In genomic region chr10:97673736-97674525, GRCh38 we compare ENCODE assay signal across 10 cellular contexts. TPM values are rescaled to one million over a fixed set of nuclear protein-coding genes. Genes with fewer than 3 reads are reported as not detected.
DNase-seq lines count a peak whose midpoint lies in the region; ATAC-seq and TF ChIP-seq lines count a peak whose summit lies in the region.
"Had no signal": no experiment of that assay in that cellular context is flagged by ENCODE, and none has a peak within 500 bp of the region (broad histone marks: within the 10 kb centered on the region; RNA-seq: fewer than 3 reads in every experiment).

No MANE protein-coding gene starts in this region.

- H3K4me1 Mint-ChIP-seq in activated naive CD8-positive, alpha-beta T cell treated with anti-CD3 and anti-CD28 coated beads, Interleukin-2, amount 10 ng/mL, durations not matched to agents 7 days and 5 days: peaks cover 10% of the 10 kb centered on the region

- in situ Hi-C loops in Caki2 (cut with HindIII; ENCODE audit: low pct_unique_long_range_greater_than_20kb, low sequenced_read_pairs): no loop called here

- peak; percentile 67 for ATAC-seq in activated naive CD8-positive, alpha-beta T cell treated with anti-CD3 and anti-CD28 coated beads, Interleukin-2, amount 10 ng/mL, durations not matched to agents 7 days and 5 days (ENCODE audit: low read depth)
- ATAC-seq in GM18858 (IDR thresholded peaks at IDR 0.05; ENCODE audit: unreplicated experiment) (no peak), HG02610 (IDR thresholded peaks at IDR 0.05; ENCODE audit: unreplicated experiment) (no peak)

- H2BK120ac ChIP-seq in mesenchymal stem cell (ENCODE audit: low read depth, low read length): no peak overlapping the region

- H3K4me2 ChIP-seq in mesenchymal stem cell (ENCODE audit: low read length, poor library complexity, severe bottlenecking): no peak overlapping the region

- no peak overlapping the region for H3K27ac Mint-ChIP-seq in activated naive CD8-positive, alpha-beta T cell treated with anti-CD3 and anti-CD28 coated beads, Interleukin-2, amount 10 ng/mL, durations not matched to agents 7 days and 5 days

- no peak overlapping the region for H4K8ac ChIP-seq in mesenchymal stem cell (ENCODE audit: low read length)

- H3K9me3 Mint-ChIP-seq in activated naive CD8-positive, alpha-beta T cell treated with anti-CD3 and anti-CD28 coated beads, Interleukin-2, amount 10 ng/mL, durations not matched to agents 7 days and 5 days: no peaks in the 10 kb centered on the region
- H3K9me3 Mint-ChIP-seq: activated T-cell treated with anti-CD3 and anti-CD28 coated beads, Interleukin-2, amount 50 U/mL, for 4 hours had no signal

- no peak for TF ChIP-seq EP300 in Ishikawa (IDR thresholded peaks at IDR 0.05; ENCODE audit: borderline replicate concordance)

- H3K23ac ChIP-seq in mesenchymal stem cell (ENCODE audit: low read length in 2 of 2): no peak overlapping the region

- H2BK12ac ChIP-seq in mesenchymal stem cell (ENCODE audit: low read length in 2 of 2): no peak overlapping the region

- H3K27me3 Mint-ChIP-seq in activated naive CD8-positive, alpha-beta T cell treated with anti-CD3 and anti-CD28 coated beads, Interleukin-2, amount 10 ng/mL, durations not matched to agents 7 days and 5 days: no peaks in the 10 kb centered on the region

- 82% methylated on average over 8 of the region's 8 CpGs for WGBS in mesenchymal stem cell

- POLR2A ChIA-PET in activated naive CD8-positive, alpha-beta T cell treated with anti-CD3 and anti-CD28 coated beads, Interleukin-2, amount 10 ng/mL, durations not matched to agents 7 days and 5 days (lab: Charles Lee): no interaction called here
- POLR2A ChIA-PET in HEK293T (lab: Yijun Ruan, JAX): no interaction called here

- H3K36me3 ChIP-seq in mesenchymal stem cell (ENCODE audit: control insufficient read depth in 1 of 2, insufficient read depth in 2 of 2, low read depth in 1 of 2, low read length in 2 of 2): peaks cover 37 to 90% of the 10 kb centered on the region in 2 experiments

- H3K27me3 ChIP-seq in mesenchymal stem cell (ENCODE audit: control insufficient read depth in 1 of 2, insufficient read depth in 1 of 2, low read length in 2 of 2): no peaks in the 10 kb centered on the region
- H3K27me3 ChIP-seq: vagina had no signal

- H2AK5ac ChIP-seq in mesenchymal stem cell (ENCODE audit: low read length, severe bottlenecking): no peak overlapping the region

- H3K18ac ChIP-seq in mesenchymal stem cell (ENCODE audit: low read depth in 1 of 2, low read length in 2 of 2): no peak overlapping the region

- peaks cover 4% of the 10 kb centered on the region for H3K36me3 Mint-ChIP-seq in activated naive CD8-positive, alpha-beta T cell treated with anti-CD3 and anti-CD28 coated beads, Interleukin-2, amount 10 ng/mL, durations not matched to agents 7 days and 5 days

- no peak overlapping the region for H4K91ac ChIP-seq in mesenchymal stem cell (ENCODE audit: low read length)

- no peak overlapping the region for H3K27ac ChIP-seq in mesenchymal stem cell (ENCODE audit: low read length, poor library complexity, severe bottlenecking)
- H3K27ac ChIP-seq: vagina had no signal

- H3K79me1 ChIP-seq in mesenchymal stem cell (replicated peaks; ENCODE audit: low read length, poor library complexity, severe bottlenecking): no peaks in the 10 kb centered on the region

- H2BK5ac ChIP-seq in mesenchymal stem cell (ENCODE audit: low read depth, low read length, poor library complexity, severe bottlenecking): no peak overlapping the region

- no peak overlapping the region for H3K14ac ChIP-seq in mesenchymal stem cell (ENCODE audit: low read length in 2 of 2)

- H3K4ac ChIP-seq in mesenchymal stem cell (ENCODE audit: low read depth in 1 of 2, low read length in 2 of 2): no peak overlapping the region

- H3K9ac ChIP-seq in mesenchymal stem cell (ENCODE audit: low read length): peak overlapping the region; percentile 28

- no peaks in the 10 kb centered on the region for H3K4me1 ChIP-seq in mesenchymal stem cell (ENCODE audit: control insufficient read depth, insufficient read depth, low read depth, low read length)

- TF ChIP-seq RAD21 in Ishikawa (IDR thresholded peaks at IDR 0.05; ENCODE audit: low read depth): no peak

- CTCF ChIA-PET in HEK293T (lab: Yijun Ruan, JAX): interaction anchor here (0.5 to 0.6 kb wide), 2 partner anchors 39 to 65 kb away, joined by 3 to 8 read pairs; no protein-coding TSS in a partner anchor

- peak overlapping the region; percentile 60 for H2BK15ac ChIP-seq in mesenchymal stem cell (ENCODE audit: low read depth, poor library complexity, severe bottlenecking)

- H3K4me3 Mint-ChIP-seq in activated naive CD8-positive, alpha-beta T cell treated with anti-CD3 and anti-CD28 coated beads, Interleukin-2, amount 10 ng/mL, durations not matched to agents 7 days and 5 days: no peak overlapping the region
- H3K4me3 Mint-ChIP-seq: activated T-cell treated with anti-CD3 and anti-CD28 coated beads, Interleukin-2, amount 50 U/mL, for 4 hours had no signal

- no peak overlapping the region for H2AFZ ChIP-seq in mesenchymal stem cell (ENCODE audit: low read depth, low read length)

- peak; percentile 53 for DNase-seq in Caki2 (ENCODE audit: low read depth)
- DNase-seq in activated naive CD8-positive, alpha-beta T cell treated with anti-CD3 and anti-CD28 coated beads, Interleukin-2, amount 10 ng/mL, durations not matched to agents 7 days and 5 days: no peak
- peak; percentile 43 for DNase-seq in mesenchymal stem cell
- DNase-seq in NCI-H446 treated with DMSO at 0.1 percent for 48 hours (lab: John Stamatoyannopoulos, UW): no peak
- no peak for DNase-seq in HEK293T (ENCODE audit: extremely low spot score)
- DNase-seq: activated T-cell treated with anti-CD3 and anti-CD28 coated beads, Interleukin-2, amount 50 U/mL, for 4 hours had no signal

- H3K9me3 ChIP-seq in mesenchymal stem cell (ENCODE audit: control insufficient read depth, low read length): no peaks in the 10 kb centered on the region
- H3K9me3 ChIP-seq: vagina had no signal

- H3K4me3 ChIP-seq in mesenchymal stem cell (ENCODE audit: insufficient read depth in 1 of 2, low read depth in 1 of 2, low read length in 2 of 2): no peak overlapping the region
- H3K4me3 ChIP-seq: vagina had no signal

TF ChIP-seq in Ishikawa, 13 proteins besides CTCF, POLR2A, EP300 and RAD21:
- TF ChIP-seq TCF12 (IDR thresholded peaks at IDR 0.05; ENCODE audit: low read depth): no peak
- peak; percentile 27; the same call in 1 of the 2 replicates for TF ChIP-seq NFIC (IDR thresholded peaks at IDR 0.05)

TF ChIP-seq in HEK293T, 16 proteins besides CTCF, POLR2A, EP300 and RAD21:
- TF ChIP-seq FOXM1 (IDR thresholded peaks at IDR 0.05; ENCODE audit: borderline replicate concordance) (no peak), ARNT (IDR thresholded peaks at IDR 0.05) (no peak), NFRKB (IDR thresholded peaks at IDR 0.05) (no peak), BHLHE40 (IDR thresholded peaks at IDR 0.05; ENCODE audit: borderline replicate concordance) (no peak), SP1 (IDR thresholded peaks at IDR 0.05) (no peak)

RNA-seq across cellular contexts. Expression of gene AVPI1, which starts 13.1 kb away (rescaled TPM):
- total RNA-seq in Caki2 (2014; rRNA removed; shearing (Covaris generic); ENCODE audit: low replicate concordance): 44.0 and 46.1 TPM in 2 replicates
- total RNA-seq in activated naive CD8-positive, alpha-beta T cell treated with anti-CD3 and anti-CD28 coated beads, Interleukin-2, amount 10 ng/mL, durations not matched to agents 7 days and 5 days: 1 to 10 TPM; 2.4 to 2.9 TPM
- 5.8 TPM for polyA plus RNA-seq in mesenchymal stem cell (2013, experiment 1 of 2)
- 5.8 TPM for polyA plus RNA-seq in mesenchymal stem cell (2013, experiment 2 of 2)

RNA-seq across cellular contexts. Expression of gene PI4K2A, which starts 33.5 kb away (rescaled TPM):
- 12.7 and 13.6 TPM in 2 replicates for total RNA-seq in Caki2 (2014; rRNA removed; shearing (Covaris generic); ENCODE audit: low replicate concordance)
- 10 to 100 TPM in 1 of 2 experiments, 1 to 10 TPM in 1; 9.3 to 10.9 TPM for total RNA-seq in activated naive CD8-positive, alpha-beta T cell treated with anti-CD3 and anti-CD28 coated beads, Interleukin-2, amount 10 ng/mL, durations not matched to agents 7 days and 5 days
- polyA plus RNA-seq in mesenchymal stem cell (2013, experiment 1 of 2): 27.8 TPM
- 27.1 TPM for polyA plus RNA-seq in mesenchymal stem cell (2013, experiment 2 of 2)

RNA-seq across cellular contexts. Expression of gene MARVELD1, which starts 39.6 kb away (rescaled TPM):
- 58.1 and 60.8 TPM in 2 replicates for total RNA-seq in Caki2 (2014; rRNA removed; shearing (Covaris generic); ENCODE audit: low replicate concordance)
- 1 to 10 TPM; 2.6 to 3.3 TPM for total RNA-seq in activated naive CD8-positive, alpha-beta T cell treated with anti-CD3 and anti-CD28 coated beads, Interleukin-2, amount 10 ng/mL, durations not matched to agents 7 days and 5 days
- 67.9 TPM for polyA plus RNA-seq in mesenchymal stem cell (2013, experiment 1 of 2)
- 69.0 TPM for polyA plus RNA-seq in mesenchymal stem cell (2013, experiment 2 of 2)

RNA-seq across cellular contexts. Expression of gene MORN4, which starts 40.6 kb away (rescaled TPM):
- 8.2 and 10.5 TPM in 2 replicates for total RNA-seq in Caki2 (2014; rRNA removed; shearing (Covaris generic); ENCODE audit: low replicate concordance)
- total RNA-seq in activated naive CD8-positive, alpha-beta T cell treated with anti-CD3 and anti-CD28 coated beads, Interleukin-2, amount 10 ng/mL, durations not matched to agents 7 days and 5 days: 1 to 10 TPM; 1.7 to 2.2 TPM
- 10.7 TPM for polyA plus RNA-seq in mesenchymal stem cell (2013, experiment 1 of 2)
- polyA plus RNA-seq in mesenchymal stem cell (2013, experiment 2 of 2): 10.1 TPM

Comparison
In these comparisons a context has a peak if more than half of its experiments do, and no peak if none do; other contexts are left out.
1. DNase-seq: peak in Caki2 (single experiment) and mesenchymal stem cell (single experiment); none in activated naive CD8-positive, alpha-beta T cell treated with anti-CD3 and anti-CD28 coated beads, Interleukin-2, amount 10 ng/mL, durations not matched to agents 7 days and 5 days (single experiment), NCI-H446 treated with DMSO at 0.1 percent for 48 hours (single experiment) and HEK293T (single experiment).
2. RNA of gene AVPI1, which starts 13.1 kb away (total RNA-seq): 44.0 to 46.1 TPM in Caki2; 2.4 to 2.9 TPM in activated naive CD8-positive, alpha-beta T cell treated with anti-CD3 and anti-CD28 coated beads, Interleukin-2, amount 10 ng/mL, durations not matched to agents 7 days and 5 days; every median in the first group is over 10 times any median in the second.
3. RNA of gene MARVELD1, which starts 39.6 kb away (total RNA-seq): 58.1 to 60.8 TPM in Caki2; 2.6 to 3.3 TPM in activated naive CD8-positive, alpha-beta T cell treated with anti-CD3 and anti-CD28 coated beads, Interleukin-2, amount 10 ng/mL, durations not matched to agents 7 days and 5 days; every median in the first group is over 10 times any median in the second.